ENCODE assay signal across 11 cellular contexts in the genomic region with DNA sequence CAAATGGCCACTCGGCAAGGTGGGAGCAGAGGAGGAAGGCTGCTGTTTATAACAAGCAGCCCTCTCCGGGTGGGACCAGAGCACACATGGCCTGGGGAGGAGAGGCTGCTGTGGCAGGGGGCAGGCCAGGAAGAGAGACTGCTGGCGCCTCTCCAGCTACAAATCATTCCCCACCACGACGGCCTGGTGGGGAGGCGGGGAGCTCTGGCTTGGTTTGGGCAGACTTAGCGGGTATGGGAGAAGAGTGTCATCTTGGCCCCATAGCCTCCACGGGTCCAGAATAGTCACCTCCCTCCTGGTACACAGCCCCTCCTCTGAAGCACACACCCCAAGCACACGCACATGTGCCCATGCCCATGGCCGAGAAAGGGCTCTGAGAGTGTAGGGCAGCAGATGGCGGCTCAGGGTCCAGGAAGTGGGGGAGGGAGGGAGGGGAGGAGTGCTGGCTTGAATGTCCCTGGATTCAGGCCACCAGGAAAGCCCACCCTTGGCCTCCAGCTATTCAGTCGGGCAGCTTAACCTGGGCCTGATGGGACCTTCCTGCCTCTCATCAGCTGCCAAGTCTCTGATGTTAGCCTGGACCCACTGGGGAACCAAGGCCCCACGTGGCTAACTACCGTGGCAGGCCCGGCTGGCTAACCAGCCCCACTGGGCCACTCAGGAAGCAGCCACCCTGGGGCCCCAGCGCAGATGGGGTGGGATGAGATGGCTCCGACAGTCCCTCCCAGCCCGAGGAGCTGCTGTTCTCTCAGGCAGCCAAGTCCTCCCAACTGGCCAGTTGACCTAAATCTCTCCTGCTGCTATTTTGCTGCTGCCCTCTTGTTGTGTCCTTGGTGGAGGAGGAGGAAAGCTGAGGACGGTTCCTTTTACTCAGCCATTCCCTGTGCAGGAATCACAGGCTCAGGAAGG. TPM values are rescaled to one million over a fixed set of nuclear protein-coding genes. Genes with fewer than 3 reads are reported as not detected.
DNase-seq lines count a peak whose midpoint lies in the region; ATAC-seq and TF ChIP-seq lines count a peak whose summit lies in the region.
"Had no signal": no experiment of that assay in that cellular context is flagged by ENCODE, and none has a peak within 500 bp of the region (broad histone marks: within the 10 kb centered on the region; RNA-seq: fewer than 3 reads in every experiment).

No MANE protein-coding gene starts in this region.

- no peak for ATAC-seq in HG02610 (IDR thresholded peaks at IDR 0.05; ENCODE audit: unreplicated experiment)
- ATAC-seq in HG02885 (IDR thresholded peaks at IDR 0.05; ENCODE audit: poor library complexity, unreplicated experiment) = no peak
- ATAC-seq: PC-3 had no signal

- peak overlapping the region; percentile 30 for H3K27ac ChIP-seq in caudate nucleus (ENCODE audit: low read depth, low read length)
- H3K27ac ChIP-seq: esophagus squamous epithelium, upper lobe of left lung had no signal

- CTCF ChIA-PET in activated CD4-positive, alpha-beta T cell treated with anti-CD3 and anti-CD28 coated beads, Interleukin-2, amount 10 ng/mL, durations not matched to agents 7 days and 5 days (lab: Charles Lee) = interaction anchor here (0.9 kb wide), 1 partner anchor 11 kb away, joined by 3 read pairs; no protein-coding TSS in a partner anchor

- no peaks in the 10 kb centered on the region for H3K27me3 Mint-ChIP-seq in activated CD4-positive, alpha-beta T cell treated with anti-CD3 and anti-CD28 coated beads, Interleukin-2, amount 10 ng/mL, durations not matched to agents 7 days and 5 days
- no peaks in the 10 kb centered on the region for H3K27me3 Mint-ChIP-seq in progenitor cell of endocrine pancreas

- H3K27ac Mint-ChIP-seq in activated CD4-positive, alpha-beta T cell treated with anti-CD3 and anti-CD28 coated beads, Interleukin-2, amount 10 ng/mL, durations not matched to agents 7 days and 5 days = peak overlapping the region; percentile 22
- H3K27ac Mint-ChIP-seq in progenitor cell of endocrine pancreas = peak overlapping the region; percentile 20

- peaks cover 20% of the 10 kb centered on the region for H3K4me1 Mint-ChIP-seq in activated CD4-positive, alpha-beta T cell treated with anti-CD3 and anti-CD28 coated beads, Interleukin-2, amount 10 ng/mL, durations not matched to agents 7 days and 5 days
- no peaks in the 10 kb centered on the region for H3K4me1 Mint-ChIP-seq in progenitor cell of endocrine pancreas (ENCODE audit: low read depth)

- H3K4me3 Mint-ChIP-seq in activated CD4-positive, alpha-beta T cell treated with anti-CD3 and anti-CD28 coated beads, Interleukin-2, amount 10 ng/mL, durations not matched to agents 7 days and 5 days = no peak overlapping the region
- no peak overlapping the region for H3K4me3 Mint-ChIP-seq in progenitor cell of endocrine pancreas (ENCODE audit: low read depth)

- no peaks in the 10 kb centered on the region for H3K9me3 Mint-ChIP-seq in activated CD4-positive, alpha-beta T cell treated with anti-CD3 and anti-CD28 coated beads, Interleukin-2, amount 10 ng/mL, durations not matched to agents 7 days and 5 days
- H3K9me3 Mint-ChIP-seq in progenitor cell of endocrine pancreas (ENCODE audit: low read depth) = no peaks in the 10 kb centered on the region

- DNase-seq in activated CD4-positive, alpha-beta T cell treated with anti-CD3 and anti-CD28 coated beads, Interleukin-2, amount 10 ng/mL, durations not matched to agents 7 days and 5 days = no peak
- no peak for DNase-seq in activated CD4-positive, alpha-beta T cell treated with anti-CD3 and anti-CD28 coated beads for 4 hours
- DNase-seq in NCI-H2171 treated with DMSO at 0.1 percent for 48 hours (lab: John Stamatoyannopoulos, UW) = peak; percentile 59
- DNase-seq in caudate nucleus (lab: John Stamatoyannopoulos, UW) = peak in 2 of 61 donors; percentile 9 to 81
- DNase-seq in progenitor cell of endocrine pancreas (ENCODE audit: low spot score, unreplicated experiment) = no peak
- no peak for DNase-seq in 8988T
- DNase-seq: esophagus squamous epithelium, PC-3 had no signal

- POLR2A ChIA-PET in activated CD4-positive, alpha-beta T cell treated with anti-CD3 and anti-CD28 coated beads, Interleukin-2, amount 10 ng/mL, durations not matched to agents 7 days and 5 days (lab: Charles Lee) = no interaction called here

- H3K36me3 Mint-ChIP-seq in activated CD4-positive, alpha-beta T cell treated with anti-CD3 and anti-CD28 coated beads, Interleukin-2, amount 10 ng/mL, durations not matched to agents 7 days and 5 days (ENCODE audit: low read depth) = peaks cover 10% of the 10 kb centered on the region
- no peaks in the 10 kb centered on the region for H3K36me3 Mint-ChIP-seq in progenitor cell of endocrine pancreas (ENCODE audit: insufficient read depth)

- TF ChIP-seq CTCF in progenitor cell of endocrine pancreas (IDR thresholded peaks at IDR 0.05; ENCODE audit: unreplicated experiment) = no peak

RNA-seq across cellular contexts. Expression of a gene that starts 10.9 kb away (rescaled TPM):
- total RNA-seq in activated CD4-positive, alpha-beta T cell treated with anti-CD3 and anti-CD28 coated beads, Interleukin-2, amount 10 ng/mL, durations not matched to agents 7 days and 5 days = 10 to 100 TPM; 51.8 to 56.6 TPM
- 4.4 and 5.2 TPM in 2 replicates for total RNA-seq in progenitor cell of endocrine pancreas
